ENCODE assay signal across 1 cellular context in genomic region chr5:132429451-132430440, GRCh38.
TF ChIP-seq lines count a peak whose summit lies in the region.

No MANE protein-coding gene starts in this region.

TF ChIP-seq in SK-N-SH, 30 proteins besides CTCF, POLR2A, EP300 and RAD21 (continued from another document):
- TF ChIP-seq RFX5 (IDR thresholded peaks at IDR 0.05; ENCODE audit: low read length) = no peak
- no peak for TF ChIP-seq ELF1 (IDR thresholded peaks at IDR 0.05)
- TF ChIP-seq, protein P1, sequence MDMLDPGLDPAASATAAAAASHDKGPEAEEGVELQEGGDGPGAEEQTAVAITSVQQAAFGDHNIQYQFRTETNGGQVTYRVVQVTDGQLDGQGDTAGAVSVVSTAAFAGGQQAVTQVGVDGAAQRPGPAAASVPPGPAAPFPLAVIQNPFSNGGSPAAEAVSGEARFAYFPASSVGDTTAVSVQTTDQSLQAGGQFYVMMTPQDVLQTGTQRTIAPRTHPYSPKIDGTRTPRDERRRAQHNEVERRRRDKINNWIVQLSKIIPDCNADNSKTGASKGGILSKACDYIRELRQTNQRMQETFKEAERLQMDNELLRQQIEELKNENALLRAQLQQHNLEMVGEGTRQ (IDR thresholded peaks at IDR 0.05; ENCODE audit: borderline replicate concordance, low read depth, low read length) = no peak
- TF ChIP-seq POLR2AphosphoS5 (IDR thresholded peaks at IDR 0.05; ENCODE audit: low read depth, low read length) = no peak
- no peak for TF ChIP-seq SIN3A (IDR thresholded peaks at IDR 0.05; ENCODE audit: borderline replicate concordance, low read depth, low read length)
- TF ChIP-seq TCF12 (IDR thresholded peaks at IDR 0.05) = no peak
- no peak for TF ChIP-seq MAX (IDR thresholded peaks at IDR 0.05; ENCODE audit: low read depth)
- TF ChIP-seq MXI1 (IDR thresholded peaks at IDR 0.05; ENCODE audit: low read depth, low read length) = no peak
TF ChIP-seq in SK-N-SH: peak in this region for 0.
